In the genomic region with DNA sequence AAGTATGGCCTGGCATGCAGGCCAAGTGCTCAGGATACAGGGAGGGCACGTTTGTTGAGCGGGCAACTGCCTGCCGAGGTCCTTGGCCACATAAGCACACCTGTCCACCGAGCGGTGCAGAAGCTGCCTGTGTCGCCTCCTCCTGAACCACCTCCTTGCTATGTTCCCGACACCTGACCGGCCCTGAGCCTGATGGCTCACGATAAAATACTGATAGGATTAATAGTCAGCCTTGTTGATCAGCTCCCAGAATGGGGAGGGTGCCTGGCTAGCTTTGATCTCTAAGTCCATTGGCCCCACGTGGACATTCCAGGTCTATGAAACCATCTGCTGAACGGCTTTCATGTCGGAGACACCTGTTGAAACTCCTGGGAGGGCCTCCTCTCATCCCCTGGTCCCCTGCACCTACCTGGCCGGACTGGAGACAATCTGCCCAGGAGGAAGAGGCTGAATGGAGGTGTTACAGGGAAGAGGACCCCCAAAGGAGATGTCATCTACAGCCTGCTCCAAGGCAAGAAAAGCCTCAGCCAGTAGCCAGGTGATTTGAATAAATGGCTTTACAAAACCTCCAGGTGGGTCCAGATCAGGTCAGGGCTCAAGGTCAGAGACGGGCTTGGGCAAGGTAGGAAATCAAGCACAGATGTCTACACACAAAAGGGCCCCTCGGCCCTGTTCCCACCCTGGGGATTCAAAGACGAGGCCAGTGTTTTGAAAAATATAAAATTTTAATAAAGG, we compare ENCODE assay signal across 20 cellular contexts. TPM values are rescaled to one million over a fixed set of nuclear protein-coding genes. Genes with fewer than 3 reads are reported as not detected.
DNase-seq lines count a peak whose midpoint lies in the region; ATAC-seq and TF ChIP-seq lines count a peak whose summit lies in the region.
"Had no signal": no experiment of that assay in that cellular context is flagged by ENCODE, and none has a peak within 500 bp of the region (broad histone marks: within the 10 kb centered on the region; RNA-seq: fewer than 3 reads in every experiment).

No MANE protein-coding gene starts in this region.

- POLR2A ChIA-PET in Caco-2 (lab: Charles Lee), result interaction anchor here (0.6 kb wide), 1 partner anchor 248 kb away, joined by 12 read pairs; no protein-coding TSS in a partner anchor
- POLR2A ChIA-PET in HEK293 (lab: Yijun Ruan, JAX), result no interaction called here

- peak; percentile 70 to 82 for DNase-seq in Caco-2
- DNase-seq in islet precursor cell, result peak; percentile 61
- DNase-seq in posterior vena cava (ENCODE audit: low spot score), result peak; percentile 73
- no peak for DNase-seq in DMS114 treated with DMSO at 0.1 percent for 48 hours (lab: John Stamatoyannopoulos, UW; ENCODE audit: unreplicated experiment)
- DNase-seq in C1 segment of cervical spinal cord (lab: John Stamatoyannopoulos, UW), result no peak
- DNase-seq: ACHN; DND-41; KBM-7; NCI-H187; NCI-H2107; NCI-H510A; NCI-H748 treated with DMSO at 0.1 percent for 48 hours; NK-92 treated with Interleukin-12 subunit alpha and Interleukin-12 subunit beta, amount 100 ng/mL, for 24 hours; Peyer's patch; SHP77 treated with DMSO at 0.1 percent for 48 hours; SK-N-SH had no signal

- TF ChIP-seq CTCF in Caco-2 (IDR thresholded peaks at IDR 0.05; ENCODE audit: insufficient read depth in 1 of 2, low read depth in 1 of 2, low read length in 1 of 2, severe bottlenecking in 1 of 2, unreplicated experiment in 1 of 2), result no peak
- no peak for TF ChIP-seq CTCF in HEK293 (tag by site-specific recombination; IDR thresholded peaks at IDR 0.05)

- H3K9me3 Mint-ChIP-seq in Caco-2 (ENCODE audit: unreplicated experiment), result no peaks in the 10 kb centered on the region
- H3K9me3 Mint-ChIP-seq: GM23338 had no signal

- H3K27ac Mint-ChIP-seq in Caco-2 (ENCODE audit: unreplicated experiment), result peak overlapping the region; percentile 86

- no TSS peak for BruUV-seq in Caco-2 (replicated peaks; lab: Mats Ljungman, UMichigan)

- H3K36me3 Mint-ChIP-seq in Caco-2 (ENCODE audit: insufficient read depth, unreplicated experiment), result peaks cover 84% of the 10 kb centered on the region

- intact Hi-C loops in Caco-2 (cut with micrococcal nuclease; ENCODE audit: unreplicated experiment) (no loop called here), posterior vena cava (cut with DNase I) (no loop called here)

- CTCF ChIA-PET in Caco-2 (lab: Charles Lee), result no interaction called here
- CTCF ChIA-PET in HEK293 (lab: Yijun Ruan, JAX), result no interaction called here

- no peaks in the 10 kb centered on the region for H3K27me3 Mint-ChIP-seq in Caco-2 (ENCODE audit: insufficient read depth, unreplicated experiment)

- ATAC-seq in HG02885 (IDR thresholded peaks at IDR 0.05; ENCODE audit: poor library complexity, unreplicated experiment), result no peak
- ATAC-seq: GM23338 had no signal

- H3K36me3 ChIP-seq in Caco-2 (ENCODE audit: control insufficient read depth, insufficient read depth, low read length) (peaks cover 2% of the 10 kb centered on the region; the same call in 1 of the 2 replicates), HEK293 (ENCODE audit: control insufficient read depth in 2 of 2, insufficient read depth in 1 of 2, low read length in 2 of 2) (peaks cover 0 to 43% of the 10 kb centered on the region in 2 experiments; a peak in 1 of 3 replicates)

- H3K27me3 ChIP-seq in Caco-2 (replicated peaks; ENCODE audit: control insufficient read depth, insufficient read depth, low read length), result no peaks in the 10 kb centered on the region
- H3K27me3 ChIP-seq: Peyer's patch had no signal

- H3K4me3 ChIP-seq in Caco-2 (ENCODE audit: low read depth, low read length) (no peak overlapping the region), HEK293 (ENCODE audit: low read depth, low read length) (no peak overlapping the region)
- H3K4me3 ChIP-seq: GM23338, Peyer's patch had no signal

- H3K9me3 ChIP-seq in Caco-2, result no peaks in the 10 kb centered on the region
- H3K9me3 ChIP-seq in HEK293 (ENCODE audit: control insufficient read depth, insufficient read depth, low read depth, low read length), result no peaks in the 10 kb centered on the region
- H3K9me3 ChIP-seq: Peyer's patch, SK-N-SH had no signal

- H3K4me1 Mint-ChIP-seq in Caco-2 (ENCODE audit: low read depth, unreplicated experiment), result peaks cover 50% of the 10 kb centered on the region

- H3K4me3 Mint-ChIP-seq in Caco-2 (ENCODE audit: unreplicated experiment), result peak overlapping the region; percentile 19
- H3K4me3 Mint-ChIP-seq: GM23338 had no signal

- peaks cover 65% of the 10 kb centered on the region for H3K4me1 ChIP-seq in Caco-2
- peaks cover 18% of the 10 kb centered on the region for H3K4me1 ChIP-seq in HEK293 (ENCODE audit: control insufficient read depth, insufficient read depth, low read length)

- no peak overlapping the region for H3K27ac ChIP-seq in HEK293 (ENCODE audit: extremely low read depth, low read depth, low read length)
- H3K27ac ChIP-seq: C4-2B, Peyer's patch had no signal

TF ChIP-seq in HEK293, 187 proteins besides CTCF, POLR2A, EP300 and RAD21:
- TF ChIP-seq ZNF174 (tag by site-specific recombination; IDR thresholded peaks at IDR 0.05) (no peak), SCRT1 (tag by site-specific recombination; IDR thresholded peaks at IDR 0.05; ENCODE audit: borderline replicate concordance) (peak; percentile 55; the same call in 1 of the 2 replicates), SCRT2 (tag by site-specific recombination; IDR thresholded peaks at IDR 0.05) (peak; percentile 64)
- TF ChIP-seq, protein P1, sequence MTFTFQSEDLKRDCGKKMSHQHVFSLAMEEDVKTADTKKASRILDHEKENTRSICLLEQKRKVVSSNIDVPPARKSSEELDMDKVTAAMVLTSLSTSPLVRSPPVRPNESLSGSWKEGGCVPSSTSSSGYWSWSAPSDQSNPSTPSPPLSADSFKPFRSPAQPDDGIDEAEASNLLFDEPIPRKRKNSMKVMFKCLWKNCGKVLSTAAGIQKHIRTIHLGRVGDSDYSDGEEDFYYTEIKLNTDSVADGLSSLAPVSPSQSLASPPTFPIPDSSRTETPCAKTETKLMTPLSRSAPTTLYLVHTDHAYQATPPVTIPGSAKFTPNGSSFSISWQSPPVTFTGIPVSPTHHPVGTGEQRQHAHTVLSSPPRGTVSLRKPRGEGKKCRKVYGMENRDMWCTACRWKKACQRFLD (tag by site-specific recombination; IDR thresholded peaks at IDR 0.05), result no peak

RNA-seq across cellular contexts. Expression of a gene that starts 33.4 kb away (rescaled TPM):
- total RNA-seq in Caco-2 (2022), result 141 and 168 TPM in 2 replicates
- total RNA-seq in posterior vena cava, result 10 to 100 TPM; 21.2 to 23.5 TPM

Comparison
In these comparisons a context has a peak if more than half of its experiments do, and no peak if none do; other contexts are left out.
1. DNase-seq: peak in Caco-2 (2 of 2), islet precursor cell (single experiment) and posterior vena cava (single experiment); none in DMS114 treated with DMSO at 0.1 percent for 48 hours (single experiment) and C1 segment of cervical spinal cord (0 of 14).